In genomic region chrX:71955530-71956120, GRCh38 we compare ENCODE assay signal across 1 cellular context.
TF ChIP-seq lines count a peak whose summit lies in the region.

No MANE protein-coding gene starts in this region.

TF ChIP-seq in H1, 55 proteins besides CTCF, POLR2A, EP300 and RAD21 (continued from another document):
- TF ChIP-seq HDAC2 (IDR thresholded peaks at IDR 0.05; ENCODE audit: borderline replicate concordance in 1 of 2, low read depth in 2 of 2, low read length in 2 of 2), result no peak
- TF ChIP-seq CHD2 (IDR thresholded peaks at IDR 0.05; ENCODE audit: low read length), result no peak
- no peak for TF ChIP-seq YY1 (IDR thresholded peaks at IDR 0.05; ENCODE audit: low read depth, low read length)
- TF ChIP-seq KDM5A (IDR thresholded peaks at IDR 0.05; ENCODE audit: low read length), result no peak
- TF ChIP-seq POU5F1 (IDR thresholded peaks at IDR 0.05; ENCODE audit: low read depth, low read length), result no peak
- no peak for TF ChIP-seq SP4 (IDR thresholded peaks at IDR 0.05; ENCODE audit: low read length)
